ENCODE assay signal across 13 cellular contexts in the genomic region with DNA sequence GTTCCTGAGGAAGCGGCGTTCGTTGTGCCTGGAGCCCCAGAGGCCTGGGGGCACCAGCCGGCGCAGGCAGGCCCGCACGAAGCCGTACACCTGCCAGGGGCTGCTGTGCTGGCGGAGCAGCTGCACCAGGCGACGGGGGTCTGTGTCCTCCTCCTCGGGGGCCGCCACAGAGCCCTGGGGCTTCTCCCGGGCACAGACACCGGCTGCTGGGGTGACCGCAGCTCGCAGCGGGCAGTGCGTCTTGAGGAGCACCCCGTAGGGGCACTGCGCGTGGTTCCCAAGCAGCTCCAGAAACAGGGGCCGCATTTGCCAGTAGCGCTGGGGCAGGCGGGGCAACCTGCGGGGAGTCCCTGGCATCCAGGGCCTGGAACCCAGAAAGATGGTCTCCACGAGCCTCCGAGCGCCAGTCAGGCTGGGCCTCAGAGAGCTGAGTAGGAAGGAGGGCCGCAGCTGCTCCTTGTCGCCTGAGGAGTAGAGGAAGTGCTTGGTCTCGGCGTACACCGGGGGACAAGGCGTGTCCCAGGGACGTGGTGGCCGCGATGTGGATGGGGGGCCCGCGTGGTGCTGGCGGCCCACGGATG. TPM values are rescaled to one million over a fixed set of nuclear protein-coding genes. Genes with fewer than 3 reads are reported as not detected.
DNase-seq lines count a peak whose midpoint lies in the region; ATAC-seq and TF ChIP-seq lines count a peak whose summit lies in the region.
"Had no signal": no experiment of that assay in that cellular context is flagged by ENCODE, and none has a peak within 500 bp of the region (broad histone marks: within the 10 kb centered on the region; RNA-seq: fewer than 3 reads in every experiment).

No MANE protein-coding gene starts in this region.

- H2AFZ ChIP-seq in Karpas-422 (ENCODE audit: low read length), result no peak overlapping the region
- no peak overlapping the region for H2AFZ ChIP-seq in neural progenitor cell (replicated peaks)

- peaks cover 10% of the 10 kb centered on the region for H3F3A ChIP-seq in neural progenitor cell (ENCODE audit: low read depth)

- TF ChIP-seq CTCF in neural progenitor cell (IDR thresholded peaks at IDR 0.05) (no peak), body of pancreas (IDR thresholded peaks at IDR 0.05) (no peak)

- H3K79me2 ChIP-seq in Karpas-422 (ENCODE audit: low read length) (peaks cover 16% of the 10 kb centered on the region), neural progenitor cell (ENCODE audit: low read depth) (no peaks in the 10 kb centered on the region)

- H3K4me3 Mint-ChIP-seq in T-helper 2 cell treated with Interferon-gamma antibody and Interleukin-4, amounts not matched to agents 5 μg/mL and 100 μg/mL, for 36 hours, result peak overlapping the region; percentile 67
- peak overlapping the region; percentile 53 for H3K4me3 Mint-ChIP-seq in central memory CD8-positive, alpha-beta T cell
- peak overlapping the region; percentile 77 for H3K4me3 Mint-ChIP-seq in neural progenitor cell

- peaks cover 8% of the 10 kb centered on the region for H3K36me3 Mint-ChIP-seq in T-helper 2 cell treated with Interferon-gamma antibody and Interleukin-4, amounts not matched to agents 5 μg/mL and 100 μg/mL, for 36 hours (ENCODE audit: low read depth)
- H3K36me3 Mint-ChIP-seq in central memory CD8-positive, alpha-beta T cell (ENCODE audit: insufficient read depth), result peaks cover 2% of the 10 kb centered on the region
- H3K36me3 Mint-ChIP-seq in neural progenitor cell, result no peaks in the 10 kb centered on the region

- intact Hi-C loops in body of pancreas (cut with DNase I), result no loop called here

- H3K36me3 ChIP-seq in Karpas-422 (ENCODE audit: insufficient read depth, low read length) (no peaks in the 10 kb centered on the region), neural progenitor cell (no peaks in the 10 kb centered on the region), body of pancreas (replicated peaks in 1 of 2; ENCODE audit: insufficient read depth in 1 of 2, low read depth in 2 of 2) (no peaks in the 10 kb centered on the region)
- H3K36me3 ChIP-seq: esophagus squamous epithelium had no signal

- peaks cover 26% of the 10 kb centered on the region for H3K4me1 ChIP-seq in Karpas-422 (ENCODE audit: low read length)
- peaks cover 10% of the 10 kb centered on the region for H3K4me1 ChIP-seq in neural progenitor cell
- H3K4me1 ChIP-seq in body of pancreas, result peaks cover 10% of the 10 kb centered on the region

- no peaks in the 10 kb centered on the region for H3K9me2 ChIP-seq in Karpas-422 (replicated peaks; ENCODE audit: insufficient read depth, low read length)

- H3K9me3 ChIP-seq in Karpas-422 (ENCODE audit: low read length) (no peaks in the 10 kb centered on the region), neural progenitor cell (ENCODE audit: low read depth) (no peaks in the 10 kb centered on the region), body of pancreas (no peaks in the 10 kb centered on the region)

- H3K4me1 Mint-ChIP-seq in T-helper 2 cell treated with Interferon-gamma antibody and Interleukin-4, amounts not matched to agents 5 μg/mL and 100 μg/mL, for 36 hours (ENCODE audit: low read depth), result peaks cover 9% of the 10 kb centered on the region
- no peaks in the 10 kb centered on the region for H3K4me1 Mint-ChIP-seq in central memory CD8-positive, alpha-beta T cell
- H3K4me1 Mint-ChIP-seq in neural progenitor cell, result peaks cover under 1% of the 10 kb centered on the region

- H3K27ac ChIP-seq in Karpas-422 (ENCODE audit: low read length) (no peak overlapping the region), neural progenitor cell (no peak overlapping the region), body of pancreas (no peak overlapping the region)
- H3K27ac ChIP-seq: esophagus squamous epithelium had no signal

- no peaks in the 10 kb centered on the region for H3K27me3 Mint-ChIP-seq in T-helper 2 cell treated with Interferon-gamma antibody and Interleukin-4, amounts not matched to agents 5 μg/mL and 100 μg/mL, for 36 hours (ENCODE audit: low read depth)
- peaks cover 5% of the 10 kb centered on the region for H3K27me3 Mint-ChIP-seq in central memory CD8-positive, alpha-beta T cell
- H3K27me3 Mint-ChIP-seq in neural progenitor cell (ENCODE audit: insufficient read depth, low read depth), result peaks cover 13% of the 10 kb centered on the region

- no peak overlapping the region for H3K27ac Mint-ChIP-seq in T-helper 2 cell treated with Interferon-gamma antibody and Interleukin-4, amounts not matched to agents 5 μg/mL and 100 μg/mL, for 36 hours
- H3K27ac Mint-ChIP-seq in central memory CD8-positive, alpha-beta T cell (ENCODE audit: low read depth), result no peak overlapping the region
- no peak overlapping the region for H3K27ac Mint-ChIP-seq in neural progenitor cell

- H3K4me3 ChIP-seq in Karpas-422 (ENCODE audit: low read length) (peak overlapping the region; percentile 67; the same call in 1 of the 2 replicates), neural progenitor cell (no peak overlapping the region), body of pancreas (no peak overlapping the region)

- no peaks in the 10 kb centered on the region for H3K27me3 ChIP-seq in Karpas-422 (ENCODE audit: low read length)
- H3K27me3 ChIP-seq in neural progenitor cell, result peaks cover 43% of the 10 kb centered on the region
- peaks cover 0 to 12% of the 10 kb centered on the region in 2 donors for H3K27me3 ChIP-seq in body of pancreas

- no peak for TF ChIP-seq POLR2A in body of pancreas (IDR thresholded peaks at IDR 0.05)

- ATAC-seq in central memory CD8-positive, alpha-beta T cell (replicated peaks; ENCODE audit: extremely low read depth, poor library complexity, severe bottlenecking), result no peak
- ATAC-seq in HG02571 (IDR thresholded peaks at IDR 0.05; ENCODE audit: unreplicated experiment) (no peak), body of pancreas (no peak)

- H3K4me2 ChIP-seq in Karpas-422 (ENCODE audit: low read depth, low read length, poor library complexity, severe bottlenecking), result peak overlapping the region; percentile 89
- H3K4me2 ChIP-seq in neural progenitor cell, result no peak overlapping the region

- WGBS in body of pancreas, 2 donors, result 85 to 91% methylated on average over 22 to 34 of the region's 42 CpGs

- H4K20me1 ChIP-seq in Karpas-422 (ENCODE audit: insufficient read depth, low read depth, low read length) (no peaks in the 10 kb centered on the region), neural progenitor cell (ENCODE audit: low read depth) (peaks cover 6% of the 10 kb centered on the region)

- DNase-seq in T-helper 2 cell treated with Interferon-gamma antibody and Interleukin-4, amounts not matched to agents 5 μg/mL and 100 μg/mL, for 36 hours (ENCODE audit: low spot score), result no peak
- DNase-seq in T-helper 2 cell, result no peak
- no peak for DNase-seq in Karpas-422
- no peak for DNase-seq in central memory CD8-positive, alpha-beta T cell (ENCODE audit: low spot score in 2 of 2)
- DNase-seq in neural progenitor cell (ENCODE audit: low spot score), result no peak
- DNase-seq in effector CD8-positive, alpha-beta T cell (lab: John Stamatoyannopoulos, UW), result no peak
- no peak for DNase-seq in body of pancreas
- DNase-seq: esophagus squamous epithelium, NCI-H2171 treated with DMSO at 0.1 percent for 48 hours, OCI-M1 had no signal

- H3K9me3 Mint-ChIP-seq in T-helper 2 cell treated with Interferon-gamma antibody and Interleukin-4, amounts not matched to agents 5 μg/mL and 100 μg/mL, for 36 hours, result peaks cover 3% of the 10 kb centered on the region
- H3K9me3 Mint-ChIP-seq in central memory CD8-positive, alpha-beta T cell, result no peaks in the 10 kb centered on the region
- no peaks in the 10 kb centered on the region for H3K9me3 Mint-ChIP-seq in neural progenitor cell

- H3K9ac ChIP-seq in Karpas-422 (ENCODE audit: low read length) (no peak overlapping the region), neural progenitor cell (no peak overlapping the region)

RNA-seq across cellular contexts. Expression of a gene that starts 1.4 kb away (rescaled TPM):
- total RNA-seq in Karpas-422 (2014; rRNA removed; shearing (Covaris generic); ENCODE audit: low replicate concordance), result 2.2 and 3.3 TPM in 2 replicates
- 2.4 and 14.8 TPM in 2 replicates for total RNA-seq in neural progenitor cell (ENCODE audit: low replicate concordance)
- total RNA-seq in body of pancreas, result not detected
- total RNA-seq: lung microvascular endothelial cell, ureter had no signal

RNA-seq across cellular contexts. Expression of a gene that starts 51.4 kb away (rescaled TPM):
- total RNA-seq in Karpas-422 (2014; rRNA removed; shearing (Covaris generic); ENCODE audit: low replicate concordance), result 141 and 164 TPM in 2 replicates
- 74.8 and 79.9 TPM in 2 replicates for total RNA-seq in neural progenitor cell (ENCODE audit: low replicate concordance)
- total RNA-seq in body of pancreas, result 100 to 1,000 TPM in 1 of 2 donors, 10 to 100 TPM in 1; 91.3 to 109 TPM
